In genomic region chr19:16371540-16371986, GRCh38 we compare ENCODE assay signal across 8 cellular contexts. TPM values are rescaled to one million over a fixed set of nuclear protein-coding genes. Genes with fewer than 3 reads are reported as not detected.
DNase-seq lines count a peak whose midpoint lies in the region; ATAC-seq and FAIRE-seq lines count a peak whose summit lies in the region.

No MANE protein-coding gene starts in this region.

- H3K4me3 Mint-ChIP-seq in T-helper 17 cell, result no peak overlapping the region

- no peaks in the 10 kb centered on the region for H3K27me3 Mint-ChIP-seq in T-helper 17 cell

- H3K27ac ChIP-seq in caudate nucleus (ENCODE audit: low read depth, low read length), result no peak overlapping the region

- H3K27ac Mint-ChIP-seq in T-helper 17 cell, result no peak overlapping the region

- H3K36me3 Mint-ChIP-seq in T-helper 17 cell (ENCODE audit: low read depth), result peaks cover 6% of the 10 kb centered on the region

- peak; percentile 95 for FAIRE-seq in GM18507 (lab: Jason Lieb, UNC)

- no peaks in the 10 kb centered on the region for H3K9me3 ChIP-seq in T-helper 17 cell (ENCODE audit: control insufficient read depth, low read length, poor library complexity, severe bottlenecking)

- ATAC-seq in HG02870 (IDR thresholded peaks at IDR 0.05; ENCODE audit: unreplicated experiment) (peak; percentile 55), T-helper 17 cell (peak; percentile 71)

- H3K4me1 Mint-ChIP-seq in T-helper 17 cell, result peaks cover 59% of the 10 kb centered on the region

- peak; percentile 60 for DNase-seq in GM18507 (ENCODE audit: extremely low spot score, insufficient read length, low read depth)
- peak; percentile 81 to 89 (median 83) for DNase-seq in T-helper 17 cell
- peak; percentile 43 for DNase-seq in activated naive CD8-positive, alpha-beta T cell treated with anti-CD3 and anti-CD28 coated beads, Interleukin-2, amount 50 U/mL, for 16 hours (ENCODE audit: low read depth, low spot score)
- peak; percentile 87 for DNase-seq in stimulated activated CD4-positive, alpha-beta T cell treated with anti-CD3 and anti-CD28 coated beads, Interleukin-15, amount 100 ng/mL, for 24 hours
- DNase-seq in Kasumi-1 (lab: John Stamatoyannopoulos, UW), result no peak
- DNase-seq in caudate nucleus (lab: John Stamatoyannopoulos, UW), result no peak
- no peak for DNase-seq in NCI-H2029 treated with DMSO at 0.1 percent for 48 hours (lab: John Stamatoyannopoulos, UW)

RNA-seq across cellular contexts. Expression of gene KLF2, which starts 46.9 kb away (rescaled TPM):
- total RNA-seq in T-helper 17 cell, result 100 to 1,000 TPM; 465 to 578 TPM

Comparison
In these comparisons a context has a peak if more than half of its experiments do, and no peak if none do; other contexts are left out.
1. DNase-seq: peak in GM18507 (single experiment), T-helper 17 cell (3 of 3), activated naive CD8-positive, alpha-beta T cell treated with anti-CD3 and anti-CD28 coated beads, Interleukin-2, amount 50 U/mL, for 16 hours (single experiment) and stimulated activated CD4-positive, alpha-beta T cell treated with anti-CD3 and anti-CD28 coated beads, Interleukin-15, amount 100 ng/mL, for 24 hours (single experiment); none in Kasumi-1 (0 of 2), caudate nucleus (0 of 61) and NCI-H2029 treated with DMSO at 0.1 percent for 48 hours (single experiment).